ENCODE assay signal across 11 cellular contexts in genomic region chr19:48696353-48697010, GRCh38. TPM values are rescaled to one million over a fixed set of nuclear protein-coding genes. Genes with fewer than 3 reads are reported as not detected.
A peak's percentile ranks its signal among the peaks of the same experiment; 100 is the strongest.
DNase-seq lines count a peak whose midpoint lies in the region; ATAC-seq, FAIRE-seq and TF ChIP-seq lines count a peak whose summit lies in the region.
"Had no signal": no experiment of that assay in that cellular context is flagged by ENCODE, and none has a peak within 500 bp of the region (broad histone marks: within the 10 kb centered on the region; RNA-seq: fewer than 3 reads in every experiment).

No MANE protein-coding gene starts in this region.

- ATAC-seq in heart right ventricle (peak; percentile 29 to 81 (median 64)), SK-N-SH treated with all-trans-retinoic acid at 6 μM for 48 hours (no peak)

- H3K27me3 ChIP-seq in heart right ventricle (peaks cover 0 to 39% (median 15%) of the 10 kb centered on the region in 7 donors), ectodermal cell (ENCODE audit: control insufficient read depth, insufficient read depth, low read length, poor library complexity, severe bottlenecking) (peaks cover 23% of the 10 kb centered on the region), mucosa of stomach (ENCODE audit: control insufficient read depth, insufficient read depth, low read length) (no peaks in the 10 kb centered on the region)

- H3K27ac ChIP-seq in heart right ventricle = peak overlapping the region in 3 of 10 donors; percentile 22 to 29 (median 25)
- H3K27ac ChIP-seq in ectodermal cell (ENCODE audit: insufficient read depth, low read depth, low read length, poor library complexity, severe bottlenecking) = no peak overlapping the region
- H3K27ac ChIP-seq: HL-60 had no signal

- DNase-seq in heart right ventricle (no peak), cardiac septum (ENCODE audit: low spot score) (no peak), H54 (ENCODE audit: insufficient read length, low spot score) (no peak), NCI-H1436 treated with DMSO at 0.1 percent for 48 hours (lab: John Stamatoyannopoulos, UW) (no peak), NCI-H2107 treated with DMSO at 0.1 percent for 48 hours (lab: John Stamatoyannopoulos, UW; ENCODE audit: unreplicated experiment) (no peak)

- H3K4me3 ChIP-seq in heart right ventricle = peak overlapping the region in 7 of 10 donors; percentile 6 to 41 (median 35)
- H3K4me3 ChIP-seq in ectodermal cell (ENCODE audit: insufficient read depth, low read depth, low read length) = peak overlapping the region; percentile 24
- H3K4me3 ChIP-seq in mucosa of stomach (ENCODE audit: low read length) = peak overlapping the region; percentile 97

- TF ChIP-seq CTCF in heart right ventricle (IDR thresholded peaks at IDR 0.05) = no peak

- WGBS in heart right ventricle, 2 donors = 10 to 11% methylated on average over 33 to 34 of the region's 34 CpGs
- WGBS in ectodermal cell, 2 experiments = 1 to 2% methylated on average over 34 of the region's 34 CpGs

- H3K36me3 ChIP-seq in heart right ventricle (peaks cover 0 to 2% (median 0%) of the 10 kb centered on the region in 9 donors), ectodermal cell (ENCODE audit: control insufficient read depth, insufficient read depth, low read length) (no peaks in the 10 kb centered on the region), mucosa of stomach (ENCODE audit: control insufficient read depth, insufficient read depth, low read length) (no peaks in the 10 kb centered on the region)

- peak overlapping the region; percentile 100 for H3K9ac ChIP-seq in mucosa of stomach (ENCODE audit: low read length)

- TF ChIP-seq POLR2A in H54 (IDR thresholded peaks at IDR 0.05; ENCODE audit: low read depth, low read length) = no peak

- no peak for FAIRE-seq in H54 (lab: Jason Lieb, UNC)
- FAIRE-seq: G401.6, TTC549 had no signal

- H3K9me3 ChIP-seq in heart right ventricle (no peaks in the 10 kb centered on the region), ectodermal cell (ENCODE audit: control insufficient read depth, low read length) (no peaks in the 10 kb centered on the region), mucosa of stomach (ENCODE audit: control insufficient read depth, low read length) (no peaks in the 10 kb centered on the region)

- peaks cover 0 to 18% (median 8%) of the 10 kb centered on the region in 9 donors for H3K4me1 ChIP-seq in heart right ventricle
- no peaks in the 10 kb centered on the region for H3K4me1 ChIP-seq in ectodermal cell (ENCODE audit: control insufficient read depth, insufficient read depth, low read length)
- H3K4me1 ChIP-seq in mucosa of stomach (ENCODE audit: control insufficient read depth, insufficient read depth, low read length) = peaks cover 13% of the 10 kb centered on the region

- intact Hi-C loops in heart right ventricle (cut with DNase I) = no loop called here
- intact Hi-C loops in cardiac septum (cut with DNase I) = no loop called here

TF ChIP-seq in SK-N-SH treated with all-trans-retinoic acid at 6 μM for 48 hours, 23 proteins besides CTCF, POLR2A, EP300 and RAD21:
- TF ChIP-seq TSHZ2 (CRISPR knock-in tag; IDR thresholded peaks at IDR 0.05) (no peak), POU6F1 (CRISPR knock-in tag; IDR thresholded peaks at IDR 0.05; ENCODE audit: borderline replicate concordance, low read depth) (no peak), ISL1 (CRISPR knock-in tag; IDR thresholded peaks at IDR 0.05) (no peak), ZFP3 (CRISPR knock-in tag; IDR thresholded peaks at IDR 0.05) (no peak), TCF4 (CRISPR knock-in tag; IDR thresholded peaks at IDR 0.05; ENCODE audit: borderline replicate concordance) (no peak), ESRRG (CRISPR knock-in tag; IDR thresholded peaks at IDR 0.05) (no peak), ZFP30 (CRISPR knock-in tag; IDR thresholded peaks at IDR 0.05) (no peak)

RNA-seq across cellular contexts. Expression of gene FUT2, which starts 0.7 kb away (rescaled TPM):
- total RNA-seq in heart right ventricle = not detected
- polyA plus RNA-seq in heart right ventricle = under 1 TPM in 1 of 2 donors, not detected in 1; 0.07 TPM
- not detected for total RNA-seq in cardiac septum
- polyA plus RNA-seq in ectodermal cell (2013, experiment 1 of 4) = 1.2 TPM
- polyA plus RNA-seq in ectodermal cell (2013, experiment 2 of 4) = 0.46 TPM
- 0.32 TPM for polyA plus RNA-seq in ectodermal cell (2013, experiment 3 of 4)
- polyA plus RNA-seq in ectodermal cell (2013, experiment 4 of 4) = 0.57 TPM

RNA-seq across cellular contexts. Expression of gene MAMSTR, which starts 23.0 kb away (rescaled TPM):
- 1 to 10 TPM; 1.9 to 7.5 (median 3.4) TPM for total RNA-seq in heart right ventricle
- 1 to 10 TPM; 2.4 to 6.4 TPM for polyA plus RNA-seq in heart right ventricle
- 3.2 TPM for total RNA-seq in cardiac septum
- 2.7 TPM for polyA plus RNA-seq in ectodermal cell (2013, experiment 1 of 4)
- 2.3 TPM for polyA plus RNA-seq in ectodermal cell (2013, experiment 2 of 4)
- 1.2 TPM for polyA plus RNA-seq in ectodermal cell (2013, experiment 3 of 4)
- polyA plus RNA-seq in ectodermal cell (2013, experiment 4 of 4) = 1.4 TPM

RNA-seq across cellular contexts. Expression of gene NTN5, which starts 23.7 kb away (rescaled TPM):
- under 1 TPM in 6 of 10 donors, not detected in 4; 0.17 to 0.68 (median 0.28) TPM for total RNA-seq in heart right ventricle
- polyA plus RNA-seq in heart right ventricle = under 1 TPM; 0.17 to 0.37 TPM
- not detected for total RNA-seq in cardiac septum
- 1.1 TPM for polyA plus RNA-seq in ectodermal cell (2013, experiment 1 of 4)
- polyA plus RNA-seq in ectodermal cell (2013, experiment 2 of 4) = 0.62 TPM
- 0.48 TPM for polyA plus RNA-seq in ectodermal cell (2013, experiment 3 of 4)
- 1.6 TPM for polyA plus RNA-seq in ectodermal cell (2013, experiment 4 of 4)

RNA-seq across cellular contexts. Expression of gene RASIP1, which starts 43.9 kb away (rescaled TPM):
- 10 to 100 TPM; 13.6 to 23.5 (median 15.4) TPM for total RNA-seq in heart right ventricle
- 10 to 100 TPM; 19.9 to 27.3 TPM for polyA plus RNA-seq in heart right ventricle
- total RNA-seq in cardiac septum = 13.6 TPM
- polyA plus RNA-seq in ectodermal cell (2013, experiment 1 of 4) = 2.0 TPM
- polyA plus RNA-seq in ectodermal cell (2013, experiment 2 of 4) = 2.5 TPM
- 2.7 TPM for polyA plus RNA-seq in ectodermal cell (2013, experiment 3 of 4)
- polyA plus RNA-seq in ectodermal cell (2013, experiment 4 of 4) = 2.5 TPM

RNA-seq across cellular contexts. Expression of gene IZUMO1, which starts 50.2 kb away (rescaled TPM):
- total RNA-seq in heart right ventricle = under 1 TPM in 9 of 10 donors, not detected in 1; 0.12 to 0.95 (median 0.68) TPM
- polyA plus RNA-seq in heart right ventricle = 1 to 10 TPM in 1 of 2 donors, under 1 TPM in 1; 0.39 to 1.3 TPM
- 0.83 TPM for total RNA-seq in cardiac septum
- 0.72 TPM for polyA plus RNA-seq in ectodermal cell (2013, experiment 1 of 4)
- 0.68 TPM for polyA plus RNA-seq in ectodermal cell (2013, experiment 2 of 4)
- polyA plus RNA-seq in ectodermal cell (2013, experiment 3 of 4) = 0.37 TPM
- polyA plus RNA-seq in ectodermal cell (2013, experiment 4 of 4) = 1.3 TPM

Comparison
In these comparisons a context has a peak if more than half of its experiments do, and no peak if none do; other contexts are left out.
1. H3K4me3 ChIP-seq: peak in every context shown above with its lines; median percentile 97 in mucosa of stomach; 35 in heart right ventricle; 24 in ectodermal cell.